ENCODE assay signal across 11 cellular contexts in the genomic region with DNA sequence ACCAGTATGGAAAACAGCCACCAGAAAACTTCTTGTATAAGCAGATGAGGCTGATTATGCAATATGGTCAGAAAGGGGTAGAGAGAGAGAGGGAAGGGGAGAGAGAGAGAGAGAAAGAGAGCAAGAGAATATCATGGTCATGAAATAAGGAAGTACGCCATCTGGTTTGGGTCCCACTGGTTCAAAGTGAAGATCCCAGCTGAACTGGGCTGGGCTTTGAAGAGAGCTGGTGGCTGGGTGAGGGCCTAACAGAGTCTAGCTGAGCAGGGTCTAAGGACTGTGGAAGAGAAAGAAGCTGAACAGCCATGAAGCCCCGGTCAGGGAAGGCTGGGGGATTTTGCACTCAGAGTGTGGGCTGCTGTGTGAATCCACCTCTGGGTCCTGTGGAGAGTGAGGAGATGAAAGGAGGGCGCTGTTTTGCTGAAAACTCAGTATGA. TPM values are rescaled to one million over a fixed set of nuclear protein-coding genes. Genes with fewer than 3 reads are reported as not detected.
DNase-seq lines count a peak whose midpoint lies in the region.
"Had no signal": no experiment of that assay in that cellular context is flagged by ENCODE, and none has a peak within 500 bp of the region (broad histone marks: within the 10 kb centered on the region; RNA-seq: fewer than 3 reads in every experiment).

No MANE protein-coding gene starts in this region.

- peak overlapping the region; percentile 98 for H3K27ac Mint-ChIP-seq in activated naive CD4-positive, alpha-beta T cell treated with anti-CD3 and anti-CD28 coated beads, Interleukin-2, amount 10 ng/mL, durations not matched to agents 7 days and 5 days

- H3K36me3 ChIP-seq in thymus (ENCODE audit: control insufficient read depth, insufficient read depth) = no peaks in the 10 kb centered on the region

- peaks cover 62% of the 10 kb centered on the region for H3K36me3 Mint-ChIP-seq in activated naive CD4-positive, alpha-beta T cell treated with anti-CD3 and anti-CD28 coated beads, Interleukin-2, amount 10 ng/mL, durations not matched to agents 7 days and 5 days

- DNase-seq in activated naive CD4-positive, alpha-beta T cell treated with anti-CD3 and anti-CD28 coated beads, Interleukin-2, amount 10 ng/mL, durations not matched to agents 7 days and 5 days = no peak
- DNase-seq in activated naive CD4-positive, alpha-beta T cell treated with anti-CD3 and anti-CD28 coated beads, Interleukin-2, amount 50 U/mL, for 16 hours = no peak
- peak; percentile 73 for DNase-seq in SIG-M5 (lab: John Stamatoyannopoulos, UW)
- DNase-seq in germinal center (ENCODE audit: low spot score) = peak; percentile 65
- DNase-seq in HK-2 (ENCODE audit: unreplicated experiment) = no peak
- no peak for DNase-seq in ACHN
- DNase-seq in NCI-H2227 (lab: John Stamatoyannopoulos, UW; ENCODE audit: unreplicated experiment) = no peak
- DNase-seq: foreskin fibroblast; NCI-H1417; stimulated activated naive CD4-positive, alpha-beta T cell had no signal

- 65% methylated on average over 3 of the region's 3 CpGs for WGBS in thymus

- no peak overlapping the region for H3K4me3 ChIP-seq in thymus (ENCODE audit: low read length)

- H3K27me3 ChIP-seq in thymus (ENCODE audit: control insufficient read depth, insufficient read depth) = no peaks in the 10 kb centered on the region

- CTCF ChIA-PET in activated naive CD4-positive, alpha-beta T cell treated with anti-CD3 and anti-CD28 coated beads, Interleukin-2, amount 10 ng/mL, durations not matched to agents 7 days and 5 days (lab: Charles Lee) = interaction anchor here (0.7 to 2.3 kb wide), 2 partner anchors 13 to 21 kb away, joined by 3 to 9 read pairs; no protein-coding TSS in a partner anchor

- H3K4me3 Mint-ChIP-seq in activated naive CD4-positive, alpha-beta T cell treated with anti-CD3 and anti-CD28 coated beads, Interleukin-2, amount 10 ng/mL, durations not matched to agents 7 days and 5 days = peak overlapping the region; percentile 4

- H3K4me1 ChIP-seq in thymus (ENCODE audit: control insufficient read depth, insufficient read depth, low read length) = peaks cover 69% of the 10 kb centered on the region

- in situ Hi-C loops in ACHN (cut with HindIII; ENCODE audit: low pct_ligation_motif_present, low pct_unique_long_range_greater_than_20kb, low sequenced_read_pairs) = no loop called here

- no peaks in the 10 kb centered on the region for H3K27me3 Mint-ChIP-seq in activated naive CD4-positive, alpha-beta T cell treated with anti-CD3 and anti-CD28 coated beads, Interleukin-2, amount 10 ng/mL, durations not matched to agents 7 days and 5 days

- peak overlapping the region; percentile 82 for H3K27ac ChIP-seq in thymus (ENCODE audit: low read depth)

- H3K9me3 ChIP-seq in thymus (ENCODE audit: control insufficient read depth) = no peaks in the 10 kb centered on the region

- H3K4me1 Mint-ChIP-seq in activated naive CD4-positive, alpha-beta T cell treated with anti-CD3 and anti-CD28 coated beads, Interleukin-2, amount 10 ng/mL, durations not matched to agents 7 days and 5 days = peaks cover 96% of the 10 kb centered on the region

- H3K9me3 Mint-ChIP-seq in activated naive CD4-positive, alpha-beta T cell treated with anti-CD3 and anti-CD28 coated beads, Interleukin-2, amount 10 ng/mL, durations not matched to agents 7 days and 5 days = no peaks in the 10 kb centered on the region

RNA-seq across cellular contexts. Expression of gene TRIM14, which starts 14.6 kb away (rescaled TPM):
- 16.4 TPM for polyA plus RNA-seq in thymus

RNA-seq across cellular contexts. Expression of gene NANS, which starts 47.9 kb away (rescaled TPM):
- 38.0 TPM for polyA plus RNA-seq in thymus

Comparison
In these comparisons a context has a peak if more than half of its experiments do, and no peak if none do; other contexts are left out.
1. DNase-seq: peak in SIG-M5 (single experiment) and germinal center (single experiment); none in activated naive CD4-positive, alpha-beta T cell treated with anti-CD3 and anti-CD28 coated beads, Interleukin-2, amount 10 ng/mL, durations not matched to agents 7 days and 5 days (single experiment), activated naive CD4-positive, alpha-beta T cell treated with anti-CD3 and anti-CD28 coated beads, Interleukin-2, amount 50 U/mL, for 16 hours (single experiment), HK-2 (single experiment), ACHN (single experiment) and NCI-H2227 (single experiment).